ENCODE assay signal across 12 cellular contexts in the genomic region with DNA sequence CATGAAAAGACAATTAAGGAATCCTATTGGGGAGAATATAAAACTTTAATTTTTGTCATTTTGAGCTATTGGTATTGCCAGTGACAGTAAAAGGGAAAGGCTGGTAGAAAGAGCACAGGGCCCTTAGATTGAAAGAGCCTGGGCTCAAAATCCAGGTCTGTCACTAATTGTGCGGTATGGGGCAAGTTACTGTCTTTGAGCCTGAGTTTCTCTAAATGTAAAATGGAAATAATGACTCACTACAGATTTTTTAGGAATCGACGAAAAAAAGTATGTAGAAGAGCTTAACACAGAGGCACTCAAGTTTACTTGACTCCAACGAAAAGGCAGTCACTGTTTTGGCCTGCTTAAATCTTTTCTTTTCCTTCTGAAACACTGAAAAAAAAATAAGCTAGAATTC. TPM values are rescaled to one million over a fixed set of nuclear protein-coding genes. Genes with fewer than 3 reads are reported as not detected.
DNase-seq lines count a peak whose midpoint lies in the region; ATAC-seq and TF ChIP-seq lines count a peak whose summit lies in the region.
"Had no signal": no experiment of that assay in that cellular context is flagged by ENCODE, and none has a peak within 500 bp of the region (broad histone marks: within the 10 kb centered on the region; RNA-seq: fewer than 3 reads in every experiment).

No MANE protein-coding gene starts in this region.

- DNase-seq in CD4-positive, alpha-beta memory T cell, result no peak
- no peak for DNase-seq in OCI-LY7 (ENCODE audit: low spot score)
- no peak for DNase-seq in effector memory CD4-positive, alpha-beta T cell
- no peak for DNase-seq in osteoblast (ENCODE audit: insufficient read length, low spot score, missing footprints)
- DNase-seq in T1000 (lab: John Stamatoyannopoulos, UW), result no peak
- no peak for DNase-seq in NCI-H1436 (lab: John Stamatoyannopoulos, UW)
- DNase-seq: DMS53, hippocampal formation, NCI-H1105 treated with DMSO at 0.1 percent for 48 hours, SJCRH30 had no signal

- no peak overlapping the region for H2AFZ ChIP-seq in OCI-LY7 (ENCODE audit: low read length)
- H2AFZ ChIP-seq in osteoblast (ENCODE audit: low read length), result no peak overlapping the region

- peak overlapping the region; percentile 27 to 85 (median 74) for H3K4me3 Mint-ChIP-seq in CD4-positive, alpha-beta memory T cell

- no peaks in the 10 kb centered on the region for H3K9me2 ChIP-seq in OCI-LY7 (ENCODE audit: insufficient read depth, low read length)

- H3K27me3 ChIP-seq in CD4-positive, alpha-beta memory T cell (ENCODE audit: insufficient read depth, low read length), result no peaks in the 10 kb centered on the region
- no peaks in the 10 kb centered on the region for H3K27me3 ChIP-seq in effector memory CD4-positive, alpha-beta T cell (replicated peaks; ENCODE audit: control insufficient read depth, insufficient read depth, low read length, poor library complexity, severe bottlenecking)
- H3K27me3 ChIP-seq in osteoblast (ENCODE audit: insufficient read depth, low read length), result no peaks in the 10 kb centered on the region
- H3K27me3 ChIP-seq: SJCRH30 had no signal

- H3K4me2 ChIP-seq in OCI-LY7 (ENCODE audit: low read length) (peak overlapping the region; percentile 40; the same call in 1 of the 2 replicates), osteoblast (ENCODE audit: insufficient read depth, low read length) (peak overlapping the region; percentile 57)

- intact Hi-C loops in CD4-positive, alpha-beta memory T cell (cut with micrococcal nuclease), result no loop called here
- intact Hi-C loops in OCI-LY7 (cut with micrococcal nuclease; ENCODE audit: unreplicated experiment), result no loop called here

- no peak for ATAC-seq in HG03457 (IDR thresholded peaks at IDR 0.05; ENCODE audit: unreplicated experiment)
- ATAC-seq in GM18907 (IDR thresholded peaks at IDR 0.05; ENCODE audit: unreplicated experiment), result no peak

- H3K36me3 ChIP-seq in CD4-positive, alpha-beta memory T cell (ENCODE audit: insufficient read depth, low read length), result peaks cover 4% of the 10 kb centered on the region
- H3K36me3 ChIP-seq in OCI-LY7 (ENCODE audit: insufficient read depth, low read length) (peaks cover 95% of the 10 kb centered on the region), osteoblast (ENCODE audit: insufficient read depth, low read length) (no peaks in the 10 kb centered on the region)
- H3K36me3 ChIP-seq in effector memory CD4-positive, alpha-beta T cell (ENCODE audit: control insufficient read depth, insufficient read depth, low read length), result no peaks in the 10 kb centered on the region
- H3K36me3 ChIP-seq: SJCRH30 had no signal

- POLR2A ChIA-PET in CD4-positive, alpha-beta memory T cell (lab: Charles Lee; ENCODE audit: partially characterized antibody), result interaction anchor here (1.0 to 21.8 kb wide), 9 partner anchors 8 to 43 kb away, joined by 3 to 823 read pairs (median 5); a partner anchor contains a TSS
- POLR2A ChIA-PET in OCI-LY7 (lab: Charles Lee), result interaction anchor here (0.6 to 4.5 kb wide), 12 partner anchors 8 to 166 kb away, joined by 3 to 33 read pairs (median 6); a partner anchor contains a TSS

- BruUV-seq in OCI-LY7 (replicated peaks; lab: Mats Ljungman, UMichigan), result no TSS peak

- peaks cover 100% of the 10 kb centered on the region for H3K4me1 ChIP-seq in CD4-positive, alpha-beta memory T cell (ENCODE audit: insufficient read depth, low read length)
- H3K4me1 ChIP-seq in OCI-LY7 (ENCODE audit: insufficient read depth, low read length, poor library complexity, severe bottlenecking) (peaks cover 58% of the 10 kb centered on the region), osteoblast (ENCODE audit: insufficient read depth, low read length) (peaks cover 40% of the 10 kb centered on the region)
- H3K4me1 ChIP-seq in effector memory CD4-positive, alpha-beta T cell (ENCODE audit: control insufficient read depth, insufficient read depth, low read length, poor library complexity, severe bottlenecking), result peaks cover 47% of the 10 kb centered on the region
- H3K4me1 ChIP-seq: SJCRH30 had no signal

- H3K27ac ChIP-seq in CD4-positive, alpha-beta memory T cell (ENCODE audit: low read depth, low read length), result peak overlapping the region; percentile 82
- H3K27ac ChIP-seq in OCI-LY7 (ENCODE audit: low read depth, low read length, poor library complexity, severe bottlenecking) (no peak overlapping the region), osteoblast (ENCODE audit: low read depth, low read length) (peak overlapping the region; percentile 73)
- peak overlapping the region; percentile 45 for H3K27ac ChIP-seq in effector memory CD4-positive, alpha-beta T cell (ENCODE audit: insufficient read depth, low read length, poor library complexity, severe bottlenecking)
- H3K27ac ChIP-seq: SJCRH30 had no signal

- CTCF ChIA-PET in CD4-positive, alpha-beta memory T cell (lab: Charles Lee; ENCODE audit: partially characterized antibody), result interaction anchor here (0.7 to 3.3 kb wide), 18 partner anchors 8 to 63 kb away, joined by 3 to 11 read pairs (median 4); a partner anchor contains a TSS
- CTCF ChIA-PET in OCI-LY7 (lab: Charles Lee; ENCODE audit: unreplicated experiment), result no interaction called here

- peak overlapping the region; percentile 61 to 95 (median 84) for H3K27ac Mint-ChIP-seq in CD4-positive, alpha-beta memory T cell

- peaks cover 63 to 95% (median 79%) of the 10 kb centered on the region in 4 donors for H3K4me1 Mint-ChIP-seq in CD4-positive, alpha-beta memory T cell

- no peak overlapping the region for H3K4me3 ChIP-seq in CD4-positive, alpha-beta memory T cell (ENCODE audit: low read length in 2 of 2)
- no peak overlapping the region for H3K4me3 ChIP-seq in OCI-LY7 (ENCODE audit: low read depth, low read length, poor library complexity, severe bottlenecking)
- peak overlapping the region; percentile 7 for H3K4me3 ChIP-seq in effector memory CD4-positive, alpha-beta T cell (ENCODE audit: insufficient read depth, low read depth, low read length, poor library complexity, severe bottlenecking)
- peak overlapping the region; percentile 11 for H3K4me3 ChIP-seq in osteoblast (ENCODE audit: insufficient read depth, low read length)
- H3K4me3 ChIP-seq: SJCRH30 had no signal

- H3K36me3 Mint-ChIP-seq in CD4-positive, alpha-beta memory T cell, result peaks cover 0 to 33% of the 10 kb centered on the region in 2 donors

- H3K9me3 ChIP-seq in CD4-positive, alpha-beta memory T cell (ENCODE audit: control insufficient read depth in 1 of 2, low read length in 2 of 2), result no peaks in the 10 kb centered on the region
- H3K9me3 ChIP-seq in OCI-LY7 (ENCODE audit: low read length), result no peaks in the 10 kb centered on the region
- no peaks in the 10 kb centered on the region for H3K9me3 ChIP-seq in effector memory CD4-positive, alpha-beta T cell (ENCODE audit: control insufficient read depth, low read length)
- H3K9me3 ChIP-seq in osteoblast (ENCODE audit: low read depth, low read length), result no peaks in the 10 kb centered on the region
- H3K9me3 ChIP-seq: SJCRH30 had no signal

- H4K20me1 ChIP-seq in OCI-LY7 (ENCODE audit: insufficient read depth, low read length), result peaks cover 41% of the 10 kb centered on the region
- H4K20me1 ChIP-seq in osteoblast (ENCODE audit: insufficient read depth, low read length), result peaks cover 66% of the 10 kb centered on the region

- H3K9me3 Mint-ChIP-seq in CD4-positive, alpha-beta memory T cell, result no peaks in the 10 kb centered on the region

- H3K27me3 Mint-ChIP-seq in CD4-positive, alpha-beta memory T cell, result no peaks in the 10 kb centered on the region

- H3K79me2 ChIP-seq in OCI-LY7 (ENCODE audit: insufficient read depth, low read depth, low read length) (peaks cover 100% of the 10 kb centered on the region), osteoblast (ENCODE audit: insufficient read depth, low read length) (peaks cover 100% of the 10 kb centered on the region)

- TF ChIP-seq CTCF in OCI-LY7 (conservative IDR thresholded peaks at IDR 0.05; ENCODE audit: low read length), result no peak
- TF ChIP-seq CTCF in osteoblast (IDR thresholded peaks at IDR 0.05; ENCODE audit: extremely low read depth, low read depth, low read length), result no peak

RNA-seq across cellular contexts. Expression of a gene that starts 7.0 kb away (rescaled TPM):
- 100 to 1,000 TPM; 135 TPM for total RNA-seq in CD4-positive, alpha-beta memory T cell
- polyA plus RNA-seq in CD4-positive, alpha-beta memory T cell, result 100 to 1,000 TPM; 213 to 281 TPM
- 145 and 185 TPM in 2 replicates for total RNA-seq in OCI-LY7 (2014; rRNA removed; shearing (Covaris generic))
- total RNA-seq in OCI-LY7 (2022) (201 and 213 TPM in 2 replicates), osteoblast (95.9 and 102 TPM in 2 replicates)

RNA-seq across cellular contexts. Expression of a gene that starts 27.1 kb away (rescaled TPM):
- total RNA-seq in CD4-positive, alpha-beta memory T cell, result 100 to 1,000 TPM; 262 to 280 TPM
- polyA plus RNA-seq in CD4-positive, alpha-beta memory T cell, result 100 to 1,000 TPM in 1 of 2 donors, 10 to 100 TPM in 1; 10.7 to 141 TPM
- total RNA-seq in OCI-LY7 (2014; rRNA removed; shearing (Covaris generic)), result 65.9 and 74.5 TPM in 2 replicates
- total RNA-seq in OCI-LY7 (2022) (66.5 and 67.0 TPM in 2 replicates), osteoblast (47.8 and 53.9 TPM in 2 replicates)

Comparison
In these comparisons a context has a peak if more than half of its experiments do, and no peak if none do; other contexts are left out.
1. H3K4me3 ChIP-seq: peak in effector memory CD4-positive, alpha-beta T cell (single experiment) and osteoblast (single experiment); none in CD4-positive, alpha-beta memory T cell (0 of 2) and OCI-LY7 (single experiment).